Comparison of ENCODE assay signal across 9 cellular contexts in genomic region chr3:183100376-183100775, GRCh38. TPM values are rescaled to one million over a fixed set of nuclear protein-coding genes. Genes with fewer than 3 reads are reported as not detected.
A peak's percentile ranks its signal among the peaks of the same experiment; 100 is the strongest.
DNase-seq lines count a peak whose midpoint lies in the region; ATAC-seq and TF ChIP-seq lines count a peak whose summit lies in the region.
"Had no signal": no experiment of that assay in that cellular context is flagged by ENCODE, and none has a peak within 500 bp of the region (broad histone marks: within the 10 kb centered on the region; RNA-seq: fewer than 3 reads in every experiment).

No MANE protein-coding gene starts in this region.

- H3K9me3 Mint-ChIP-seq in T-cell, result no peaks in the 10 kb centered on the region
- no peaks in the 10 kb centered on the region for H3K9me3 Mint-ChIP-seq in stimulated activated naive B cell treated with anti-CD40 and anti-IgM and Interleukin-4, amounts not matched to agents 10 μg/mL and 1 μg/mL and 100 μg/mL, for 72 hours

- H3K27ac Mint-ChIP-seq in T-cell, result peak overlapping the region; percentile 97 to 98
- H3K27ac Mint-ChIP-seq in stimulated activated naive B cell treated with anti-CD40 and anti-IgM and Interleukin-4, amounts not matched to agents 10 μg/mL and 1 μg/mL and 100 μg/mL, for 72 hours, result peak overlapping the region; percentile 33

- peaks cover 0 to 25% (median 8%) of the 10 kb centered on the region in 3 donors for H3K4me1 ChIP-seq in gastroesophageal sphincter

- H3K4me1 Mint-ChIP-seq in T-cell, result peaks cover 34 to 37% (median 37%) of the 10 kb centered on the region in 3 donors
- H3K4me1 Mint-ChIP-seq in stimulated activated naive B cell treated with anti-CD40 and anti-IgM and Interleukin-4, amounts not matched to agents 10 μg/mL and 1 μg/mL and 100 μg/mL, for 72 hours, result peaks cover 14 to 25% of the 10 kb centered on the region in 2 donors

- H3K9me3 ChIP-seq in gastroesophageal sphincter, result no peaks in the 10 kb centered on the region

- H3K36me3 ChIP-seq in gastroesophageal sphincter, result no peaks in the 10 kb centered on the region

- ATAC-seq in T-cell (replicated peaks in 1 of 4) (no peak), gastroesophageal sphincter (no peak)
- no peak for ATAC-seq in stimulated activated naive B cell treated with anti-CD40 and anti-IgM and Interleukin-4, amounts not matched to agents 10 μg/mL and 1 μg/mL and 100 μg/mL, for 72 hours (replicated peaks)

- H3K4me3 ChIP-seq in gastroesophageal sphincter, result no peak overlapping the region

- H3K27ac ChIP-seq in gastroesophageal sphincter, result peak overlapping the region; percentile 78 to 96 (median 90)

- peaks cover 4% of the 10 kb centered on the region for H3K36me3 Mint-ChIP-seq in T-cell
- H3K36me3 Mint-ChIP-seq in stimulated activated naive B cell treated with anti-CD40 and anti-IgM and Interleukin-4, amounts not matched to agents 10 μg/mL and 1 μg/mL and 100 μg/mL, for 72 hours, result peaks cover 10 to 12% of the 10 kb centered on the region in 2 donors

- POLR2A ChIA-PET in T-cell (lab: Charles Lee), result interaction anchor here in 1 of 2 donors (0.6 kb wide), 1 partner anchor 179 kb away, joined by 3 read pairs; no protein-coding TSS in a partner anchor

- H3K27me3 ChIP-seq in gastroesophageal sphincter, result no peaks in the 10 kb centered on the region

- TF ChIP-seq POLR2A in gastroesophageal sphincter (IDR thresholded peaks at IDR 0.05), result no peak

- CTCF ChIA-PET in T-cell (lab: Charles Lee), result interaction anchor here in 1 of 2 donors (1.0 kb wide), 1 partner anchor 280 kb away, joined by 3 read pairs; no protein-coding TSS in a partner anchor

- peak overlapping the region in 1 of 3 donors; percentile 6 for H3K4me3 Mint-ChIP-seq in T-cell
- H3K4me3 Mint-ChIP-seq in stimulated activated naive B cell treated with anti-CD40 and anti-IgM and Interleukin-4, amounts not matched to agents 10 μg/mL and 1 μg/mL and 100 μg/mL, for 72 hours, result peak overlapping the region in 1 of 2 donors; percentile 57

- no peak for TF ChIP-seq CTCF in gastroesophageal sphincter (IDR thresholded peaks at IDR 0.05)

- WGBS in gastroesophageal sphincter (ENCODE audit: low coverage in 1 of 2), 2 donors, result 33 to 82% methylated on average over 1 to 5 of the region's 6 CpGs

- DNase-seq in HCEC 1CT (peak; percentile 7), T-cell (no peak), 8988T (no peak), NCI-H1694 treated with DMSO at 0.1 percent for 48 hours (lab: John Stamatoyannopoulos, UW) (no peak)
- DNase-seq in stimulated activated naive B cell treated with anti-CD40 and anti-IgM and Interleukin-4, amounts not matched to agents 10 μg/mL and 1 μg/mL and 100 μg/mL, for 72 hours, result no peak
- no peak for DNase-seq in stimulated activated naive CD4-positive, alpha-beta T cell (lab: John Stamatoyannopoulos, UW)
- DNase-seq: activated CD4-positive, alpha-beta T cell treated with anti-CD3 and anti-CD28 coated beads, Interleukin-2, amount 50 U/mL, for 48 hours; effector CD8-positive, alpha-beta T cell had no signal

- no peak for TF ChIP-seq EP300 in gastroesophageal sphincter (IDR thresholded peaks at IDR 0.05)

- H3K27me3 Mint-ChIP-seq in T-cell, result no peaks in the 10 kb centered on the region
- H3K27me3 Mint-ChIP-seq in stimulated activated naive B cell treated with anti-CD40 and anti-IgM and Interleukin-4, amounts not matched to agents 10 μg/mL and 1 μg/mL and 100 μg/mL, for 72 hours, result no peaks in the 10 kb centered on the region

RNA-seq across cellular contexts. Expression of gene MCCC1, which starts 1.1 kb away (rescaled TPM):
- total RNA-seq in T-cell (10 to 100 TPM; 18.1 to 33.1 (median 26.0) TPM), gastroesophageal sphincter (10 to 100 TPM; 32.2 to 44.4 (median 33.0) TPM)
